26 cellular contexts compared by ENCODE assay signal in genomic region chr6:168452685-168453377, GRCh38. TPM values are rescaled to one million over a fixed set of nuclear protein-coding genes. Genes with fewer than 3 reads are reported as not detected.
DNase-seq lines count a peak whose midpoint lies in the region; ATAC-seq and TF ChIP-seq lines count a peak whose summit lies in the region.
"Had no signal": no experiment of that assay in that cellular context is flagged by ENCODE, and none has a peak within 500 bp of the region (broad histone marks: within the 10 kb centered on the region; RNA-seq: fewer than 3 reads in every experiment).

No MANE protein-coding gene starts in this region.

- no peak for TF ChIP-seq CTCF in breast epithelium (IDR thresholded peaks at IDR 0.05)
- no peak for TF ChIP-seq CTCF in MCF 10A (IDR thresholded peaks at IDR 0.05; ENCODE audit: unreplicated experiment)
- no peak for TF ChIP-seq CTCF in heart right ventricle (IDR thresholded peaks at IDR 0.05)
- TF ChIP-seq CTCF in ovary (IDR thresholded peaks at IDR 0.05) = no peak

- peak overlapping the region in 1 of 3 donors; percentile 20 for H3K4me3 ChIP-seq in breast epithelium
- H3K4me3 ChIP-seq in heart right ventricle = no peak overlapping the region
- H3K4me3 ChIP-seq in ovary = no peak overlapping the region
- no peak overlapping the region for H3K4me3 ChIP-seq in aorta (ENCODE audit: low read length in 2 of 2)
- H3K4me3 ChIP-seq: upper lobe of right lung had no signal

- H3K36me3 ChIP-seq in breast epithelium = no peaks in the 10 kb centered on the region
- no peaks in the 10 kb centered on the region for H3K36me3 ChIP-seq in heart right ventricle
- H3K36me3 ChIP-seq in ovary = no peaks in the 10 kb centered on the region
- H3K36me3 ChIP-seq in aorta (ENCODE audit: control insufficient read depth in 1 of 2, insufficient read depth in 2 of 2, low read length in 1 of 2) = no peaks in the 10 kb centered on the region
- H3K36me3 ChIP-seq: upper lobe of right lung had no signal

- no peak for TF ChIP-seq EP300 in ovary (IDR thresholded peaks at IDR 0.05)

- H3K27ac ChIP-seq in breast epithelium (peak overlapping the region; percentile 41 to 69), heart right ventricle (peak overlapping the region in 7 of 10 donors; percentile 5 to 56 (median 35)), ovary (peak overlapping the region in 1 of 2 donors; percentile 44), aorta (ENCODE audit: low read depth in 1 of 2, low read length in 2 of 2) (peak overlapping the region; percentile 83 to 85)
- H3K27ac ChIP-seq: upper lobe of right lung had no signal

- no peak overlapping the region for H3K4me3 Mint-ChIP-seq in MCF 10A (ENCODE audit: unreplicated experiment)
- H3K4me3 Mint-ChIP-seq: activated naive CD4-positive, alpha-beta T cell treated with anti-CD3 and anti-CD28 coated beads, Interleukin-2, amount 50 U/mL, for 24 hours; effector memory CD8-positive, alpha-beta T cell had no signal

- POLR2A ChIA-PET in MCF 10A (lab: Yijun Ruan, JAX) = no interaction called here

- no peaks in the 10 kb centered on the region for H3K9me3 Mint-ChIP-seq in MCF 10A (ENCODE audit: unreplicated experiment)
- H3K9me3 Mint-ChIP-seq: activated naive CD4-positive, alpha-beta T cell treated with anti-CD3 and anti-CD28 coated beads, Interleukin-2, amount 50 U/mL, for 24 hours; effector memory CD8-positive, alpha-beta T cell; IgD-negative memory B cell had no signal

- H3K27ac Mint-ChIP-seq in MCF 10A (ENCODE audit: low read depth, unreplicated experiment) = no peak overlapping the region
- H3K27ac Mint-ChIP-seq: effector memory CD8-positive, alpha-beta T cell; IgD-negative memory B cell had no signal

- H3K27me3 ChIP-seq in breast epithelium (no peaks in the 10 kb centered on the region), heart right ventricle (peaks cover 0 to 40% (median 14%) of the 10 kb centered on the region in 7 donors), ovary (no peaks in the 10 kb centered on the region), aorta (ENCODE audit: control insufficient read depth in 1 of 2, insufficient read depth in 2 of 2, low read length in 1 of 2) (no peaks in the 10 kb centered on the region)

- no TSS peak for BruUV-seq in MCF 10A (replicated peaks; lab: Mats Ljungman, UMichigan)

- H3K9me3 ChIP-seq in breast epithelium = no peaks in the 10 kb centered on the region
- no peaks in the 10 kb centered on the region for H3K9me3 ChIP-seq in heart right ventricle
- H3K9me3 ChIP-seq in ovary = no peaks in the 10 kb centered on the region
- H3K9me3 ChIP-seq in aorta (ENCODE audit: control insufficient read depth, low read length) = no peaks in the 10 kb centered on the region
- H3K9me3 ChIP-seq: Caco-2, upper lobe of right lung had no signal

- no peaks in the 10 kb centered on the region for H3K4me1 ChIP-seq in breast epithelium
- H3K4me1 ChIP-seq in heart right ventricle = peaks cover 0 to 44% (median 10%) of the 10 kb centered on the region in 9 donors
- H3K4me1 ChIP-seq in ovary (ENCODE audit: insufficient read depth) = peaks cover 28% of the 10 kb centered on the region
- H3K4me1 ChIP-seq in aorta (ENCODE audit: control insufficient read depth in 1 of 2, insufficient read depth in 2 of 2, low read length in 2 of 2) = peaks cover 2 to 12% of the 10 kb centered on the region in 2 donors
- H3K4me1 ChIP-seq: upper lobe of right lung had no signal

- TF ChIP-seq POLR2A in breast epithelium (IDR thresholded peaks at IDR 0.05) (no peak), ovary (IDR thresholded peaks at IDR 0.05) (no peak)

- peaks cover 13% of the 10 kb centered on the region for H3K4me1 Mint-ChIP-seq in MCF 10A (ENCODE audit: insufficient read depth, unreplicated experiment)
- H3K4me1 Mint-ChIP-seq: activated naive CD4-positive, alpha-beta T cell treated with anti-CD3 and anti-CD28 coated beads, Interleukin-2, amount 50 U/mL, for 24 hours; IgD-negative memory B cell had no signal

- intact Hi-C loops in breast epithelium (cut with DNase I; ENCODE audit: low total_unique reads) (no loop called here), MCF 10A (cut with micrococcal nuclease) (loop anchor here (10.0 kb wide), 1 partner anchor 422 kb away; no protein-coding TSS in a partner anchor), heart right ventricle (cut with DNase I) (loop anchor here in 2 of 10 donors (10.0 kb wide), 3 partner anchors 82 to 432 kb away; no protein-coding TSS in a partner anchor), ovary (cut with DNase I) (loop anchor here in 1 of 4 donors (10.0 kb wide), 1 partner anchor 432 kb away; no protein-coding TSS in a partner anchor), aorta (cut with DNase I) (loop anchor here (5.0 kb wide), 2 partner anchors 74 to 89 kb away; no protein-coding TSS in a partner anchor)

- peak in 7 of 8 donors; percentile 30 to 57 (median 38) for ATAC-seq in heart right ventricle
- ATAC-seq in aorta (ENCODE audit: low FRiP score) = peak; percentile 51
- no peak for ATAC-seq in GM21786 (IDR thresholded peaks at IDR 0.05; ENCODE audit: unreplicated experiment)
- no peak for ATAC-seq in GM21515 (IDR thresholded peaks at IDR 0.05; ENCODE audit: unreplicated experiment)
- ATAC-seq: effector memory CD8-positive, alpha-beta T cell; upper lobe of right lung had no signal

- CTCF ChIA-PET in MCF 10A (lab: Yijun Ruan, JAX) = no interaction called here

- 47 to 51% methylated on average over 18 of the region's 18 CpGs for WGBS in heart right ventricle, 2 donors
- 26 to 37% (median 34%) methylated on average over 18 of the region's 18 CpGs for WGBS in ovary, 3 donors
- WGBS in aorta, 2 donors = 10% methylated on average over 18 of the region's 18 CpGs

- peaks cover 68% of the 10 kb centered on the region for H3K27me3 Mint-ChIP-seq in MCF 10A (ENCODE audit: insufficient read depth, unreplicated experiment)
- H3K27me3 Mint-ChIP-seq: IgD-negative memory B cell had no signal

- H3K36me3 Mint-ChIP-seq in MCF 10A (ENCODE audit: insufficient read depth, unreplicated experiment) = no peaks in the 10 kb centered on the region
- H3K36me3 Mint-ChIP-seq: activated naive CD4-positive, alpha-beta T cell treated with anti-CD3 and anti-CD28 coated beads, Interleukin-2, amount 50 U/mL, for 24 hours had no signal

- peak; percentile 57 to 59 for DNase-seq in breast epithelium (ENCODE audit: low spot score in 2 of 2)
- DNase-seq in MCF 10A (ENCODE audit: unreplicated experiment) = no peak
- peak in 1 of 2 donors; percentile 46 for DNase-seq in heart right ventricle
- peak in 4 of 5 donors; percentile 37 to 65 (median 42) for DNase-seq in ovary
- DNase-seq in aorta = peak; percentile 70 to 87
- no peak for DNase-seq in occipital lobe (lab: John Stamatoyannopoulos, UW)
- DNase-seq: activated CD4-positive, alpha-beta T cell treated with anti-CD3 and anti-CD28 coated beads for 1 hour; Caco-2; effector memory CD8-positive, alpha-beta T cell; MM.1S; NCI-H1436 treated with DMSO at 0.1 percent for 48 hours; NCI-H524 treated with DMSO at 0.1 percent for 48 hours; stimulated activated CD4-positive, alpha-beta T cell treated with anti-CD3 and anti-CD28 coated beads, Interleukin-1b, Interleukin-23, amount 100 ng/mL, for 48 hours; stimulated activated naive CD4-positive, alpha-beta T cell treated with Interleukin-2 at 50 U/mL for 16 hours; upper lobe of right lung had no signal

RNA-seq across cellular contexts. Expression of gene SMOC2, which starts 11.8 kb away (rescaled TPM):
- total RNA-seq in breast epithelium (10 to 100 TPM; 14.4 to 67.2 (median 63.6) TPM), MCF 10A (2022) (not detected in 2 replicates), heart right ventricle (10 to 100 TPM in 9 of 10 donors, 1 to 10 TPM in 1; 6.6 to 39.1 (median 18.4) TPM), ovary (100 to 1,000 TPM in 5 of 7 donors, 10 to 100 TPM in 2; 84.4 to 152 (median 123) TPM), aorta (100 to 1,000 TPM; 203 to 369 TPM), occipital lobe (1.2 TPM)
- polyA plus RNA-seq in heart right ventricle (10 to 100 TPM in 1 of 2 donors, 1 to 10 TPM in 1; 9.5 to 10.6 TPM), ovary (100 to 1,000 TPM; 134 to 272 TPM), aorta (100 to 1,000 TPM; 228 to 303 TPM)
- total RNA-seq: A172; activated CD8-positive, alpha-beta memory T cell treated with anti-CD3 and anti-CD28 coated beads for 36 hours; Daoy; fibroblast of lung; lung microvascular endothelial cell; myocyte had no signal
- polyA plus RNA-seq: BJ, fibroblast of lung, IgD-negative memory B cell had no signal

Comparison
In these comparisons a context has a peak if more than half of its experiments do, and no peak if none do; other contexts are left out.
1. DNase-seq: peak in breast epithelium (2 of 2), ovary (4 of 5) and aorta (2 of 2); none in MCF 10A (single experiment) and occipital lobe (single experiment).
2. ATAC-seq: peak in heart right ventricle (7 of 8) and aorta (single experiment); none in GM21786 (single experiment) and GM21515 (single experiment).